Comparison of ENCODE assay signal across 12 cellular contexts in genomic region chr20:63148696-63149095, GRCh38.
DNase-seq lines count a peak whose midpoint lies in the region; ATAC-seq, FAIRE-seq and TF ChIP-seq lines count a peak whose summit lies in the region.
"Had no signal": no experiment of that assay in that cellular context is flagged by ENCODE, and none has a peak within 500 bp of the region (broad histone marks: within the 10 kb centered on the region; RNA-seq: fewer than 3 reads in every experiment).

No MANE protein-coding gene starts in this region.

- H3K4me1 ChIP-seq in BLaER1 treated with 17β-estradiol and CSF1 and Interleukin-3, amounts not matched to agents 10 nM and 100 nM, result peaks cover 51 to 58% (median 56%) of the 10 kb centered on the region in 10 experiments
- H3K4me1 ChIP-seq in astrocyte (ENCODE audit: insufficient read depth, low read length) (no peaks in the 10 kb centered on the region), lower lobe of right lung (no peaks in the 10 kb centered on the region), aorta (ENCODE audit: control insufficient read depth in 1 of 2, insufficient read depth in 2 of 2, low read length in 2 of 2) (no peaks in the 10 kb centered on the region), Karpas-422 (ENCODE audit: low read length) (no peaks in the 10 kb centered on the region)

- no peaks in the 10 kb centered on the region for H3K9me2 ChIP-seq in Karpas-422 (replicated peaks; ENCODE audit: insufficient read depth, low read length)

- peak overlapping the region in 4 of 10 experiments; percentile 6 to 58 (median 25); a peak in 5 of 20 replicates for H3K4me3 ChIP-seq in BLaER1 treated with 17β-estradiol and CSF1 and Interleukin-3, amounts not matched to agents 10 nM and 100 nM
- H3K4me3 ChIP-seq in astrocyte (ENCODE audit: insufficient read depth, low read depth, low read length), result no peak overlapping the region
- H3K4me3 ChIP-seq in lower lobe of right lung, result no peak overlapping the region
- no peak overlapping the region for H3K4me3 ChIP-seq in aorta (ENCODE audit: low read length in 2 of 2)
- no peak overlapping the region for H3K4me3 ChIP-seq in Karpas-422 (ENCODE audit: low read length)
- H3K4me3 ChIP-seq: A549, GM23338 had no signal

- no peak for FAIRE-seq in astrocyte (lab: Jason Lieb, UNC)
- FAIRE-seq: A549, GM18507 had no signal

- no peak overlapping the region for H2AFZ ChIP-seq in astrocyte (ENCODE audit: low read depth, low read length)
- H2AFZ ChIP-seq in Karpas-422 (ENCODE audit: low read length), result no peak overlapping the region
- H2AFZ ChIP-seq: GM23338 had no signal

- H3K79me2 ChIP-seq in astrocyte (ENCODE audit: insufficient read depth, low read length) (no peaks in the 10 kb centered on the region), Karpas-422 (ENCODE audit: low read length) (no peaks in the 10 kb centered on the region)

- H3K9me3 Mint-ChIP-seq in astrocyte (ENCODE audit: unreplicated experiment), result peaks cover 3% of the 10 kb centered on the region
- H3K9me3 Mint-ChIP-seq in stimulated activated memory B cell treated with anti-CD40 and anti-IgM and Interleukin-4, amounts not matched to agents 10 μg/mL and 1 μg/mL and 100 μg/mL, for 72 hours, result peaks cover 17% of the 10 kb centered on the region

- H3K4me1 Mint-ChIP-seq in astrocyte (ENCODE audit: low read depth, unreplicated experiment), result peaks cover 10% of the 10 kb centered on the region
- no peaks in the 10 kb centered on the region for H3K4me1 Mint-ChIP-seq in stimulated activated memory B cell treated with anti-CD40 and anti-IgM and Interleukin-4, amounts not matched to agents 10 μg/mL and 1 μg/mL and 100 μg/mL, for 72 hours
- H3K4me1 Mint-ChIP-seq: CD4-positive, CD25-positive, alpha-beta regulatory T cell had no signal

- H3K9me3 ChIP-seq in BLaER1 treated with 17β-estradiol and CSF1 and Interleukin-3, amounts not matched to agents 10 nM and 100 nM (replicated peaks in 1 of 11), result peaks cover 14 to 42% (median 34%) of the 10 kb centered on the region in 11 experiments
- peaks cover 12% of the 10 kb centered on the region for H3K9me3 ChIP-seq in astrocyte (ENCODE audit: insufficient read depth, low read depth, low read length)
- no peaks in the 10 kb centered on the region for H3K9me3 ChIP-seq in lower lobe of right lung
- peaks cover 4% of the 10 kb centered on the region for H3K9me3 ChIP-seq in aorta (ENCODE audit: control insufficient read depth, low read length)
- no peaks in the 10 kb centered on the region for H3K9me3 ChIP-seq in Karpas-422 (ENCODE audit: low read length)

- peak overlapping the region; percentile 1 for H3K4me3 Mint-ChIP-seq in astrocyte (ENCODE audit: unreplicated experiment)
- H3K4me3 Mint-ChIP-seq in stimulated activated memory B cell treated with anti-CD40 and anti-IgM and Interleukin-4, amounts not matched to agents 10 μg/mL and 1 μg/mL and 100 μg/mL, for 72 hours, result no peak overlapping the region
- H3K4me3 Mint-ChIP-seq: CD4-positive, CD25-positive, alpha-beta regulatory T cell; GM23338 had no signal

- 0 out of 22 replicates have a peak, but pooled peaks cover 0 to 16% (median 0%) of the 10 kb centered on the region in 11 experiments for H3K27me3 ChIP-seq in BLaER1 treated with 17β-estradiol and CSF1 and Interleukin-3, amounts not matched to agents 10 nM and 100 nM
- H3K27me3 ChIP-seq in astrocyte (ENCODE audit: insufficient read depth, low read length) (peaks cover 10% of the 10 kb centered on the region), lower lobe of right lung (ENCODE audit: low read depth) (peaks cover 62% of the 10 kb centered on the region), aorta (ENCODE audit: control insufficient read depth in 1 of 2, insufficient read depth in 2 of 2, low read length in 1 of 2) (no peaks in the 10 kb centered on the region), Karpas-422 (ENCODE audit: low read length) (no peaks in the 10 kb centered on the region)

- intact Hi-C loops in lower lobe of right lung (cut with DNase I) (no loop called here), aorta (cut with DNase I) (no loop called here)

- peaks cover 24% of the 10 kb centered on the region for H3K27me3 Mint-ChIP-seq in astrocyte (ENCODE audit: low read depth, unreplicated experiment)
- H3K27me3 Mint-ChIP-seq in stimulated activated memory B cell treated with anti-CD40 and anti-IgM and Interleukin-4, amounts not matched to agents 10 μg/mL and 1 μg/mL and 100 μg/mL, for 72 hours, result peaks cover 84% of the 10 kb centered on the region

- ATAC-seq in lower lobe of right lung, result no peak
- no peak for ATAC-seq in aorta (ENCODE audit: low FRiP score)
- no peak for ATAC-seq in stimulated activated memory B cell treated with anti-CD40 and anti-IgM and Interleukin-4, amounts not matched to agents 10 μg/mL and 1 μg/mL and 100 μg/mL, for 72 hours
- ATAC-seq: A549, GM23338 had no signal

- no peaks in the 10 kb centered on the region; a peak in 1 of 22 replicates for H4K20me1 ChIP-seq in BLaER1 treated with 17β-estradiol and CSF1 and Interleukin-3, amounts not matched to agents 10 nM and 100 nM
- no peaks in the 10 kb centered on the region for H4K20me1 ChIP-seq in astrocyte (ENCODE audit: insufficient read depth, low read length)
- no peaks in the 10 kb centered on the region for H4K20me1 ChIP-seq in Karpas-422 (ENCODE audit: insufficient read depth, low read depth, low read length)

- H3K36me3 Mint-ChIP-seq in astrocyte (ENCODE audit: low read depth, unreplicated experiment), result no peaks in the 10 kb centered on the region
- peaks cover 8% of the 10 kb centered on the region for H3K36me3 Mint-ChIP-seq in stimulated activated memory B cell treated with anti-CD40 and anti-IgM and Interleukin-4, amounts not matched to agents 10 μg/mL and 1 μg/mL and 100 μg/mL, for 72 hours
- H3K36me3 Mint-ChIP-seq: CD4-positive, CD25-positive, alpha-beta regulatory T cell had no signal

- H3K4me2 ChIP-seq in BLaER1 treated with 17β-estradiol and CSF1 and Interleukin-3, amounts not matched to agents 10 nM and 100 nM, result peak overlapping the region; percentile 79 to 100 (median 97)
- no peak overlapping the region for H3K4me2 ChIP-seq in astrocyte (ENCODE audit: low read length)
- H3K4me2 ChIP-seq in Karpas-422 (ENCODE audit: low read depth, low read length, poor library complexity, severe bottlenecking), result no peak overlapping the region
- H3K4me2 ChIP-seq: A549, GM23338 had no signal

- DNase-seq in astrocyte (ENCODE audit: low read depth), result no peak
- DNase-seq in lower lobe of right lung, result peak; percentile 18
- DNase-seq in aorta, result peak; percentile 18 to 31
- DNase-seq in activated T-cell treated with anti-CD3 and anti-CD28 coated beads, Interleukin-2, amount 50 U/mL, for 48 hours, result no peak
- DNase-seq in Karpas-422, result no peak
- DNase-seq: CD4-positive, CD25-positive, alpha-beta regulatory T cell; H7 had no signal

- WGBS in aorta, 2 donors, result 90 to 91% methylated on average over 11 of the region's 11 CpGs

- H3K36me3 ChIP-seq in BLaER1 treated with 17β-estradiol and CSF1 and Interleukin-3, amounts not matched to agents 10 nM and 100 nM, result peaks cover 0 to 5% (median 0%) of the 10 kb centered on the region in 11 experiments; a peak in 1 of 22 replicates
- H3K36me3 ChIP-seq in astrocyte (ENCODE audit: insufficient read depth, low read length) (no peaks in the 10 kb centered on the region), lower lobe of right lung (no peaks in the 10 kb centered on the region), aorta (ENCODE audit: control insufficient read depth in 1 of 2, insufficient read depth in 2 of 2, low read length in 1 of 2) (no peaks in the 10 kb centered on the region), Karpas-422 (ENCODE audit: insufficient read depth, low read length) (no peaks in the 10 kb centered on the region)

- peak overlapping the region in 9 of 11 experiments; percentile 80 to 100 (median 97); a peak in 18 of 22 replicates for H3K27ac ChIP-seq in BLaER1 treated with 17β-estradiol and CSF1 and Interleukin-3, amounts not matched to agents 10 nM and 100 nM
- no peak overlapping the region for H3K27ac ChIP-seq in astrocyte (ENCODE audit: low read depth, low read length)
- no peak overlapping the region for H3K27ac ChIP-seq in lower lobe of right lung
- no peak overlapping the region for H3K27ac ChIP-seq in aorta (ENCODE audit: low read depth in 1 of 2, low read length in 2 of 2)
- no peak overlapping the region for H3K27ac ChIP-seq in Karpas-422 (ENCODE audit: low read length)
- H3K27ac ChIP-seq: A549 had no signal

- TF ChIP-seq CTCF in astrocyte (IDR thresholded peaks at IDR 0.05; ENCODE audit: insufficient read depth, low read depth, low read length) (no peak), lower lobe of right lung (IDR thresholded peaks at IDR 0.05) (no peak)

- H3K9ac ChIP-seq in BLaER1 treated with 17β-estradiol and CSF1 and Interleukin-3, amounts not matched to agents 10 nM and 100 nM, result peak overlapping the region in 8 of 11 experiments; percentile 79 to 97 (median 92); a peak in 15 of 22 replicates
- H3K9ac ChIP-seq in astrocyte (ENCODE audit: low read length) (no peak overlapping the region), Karpas-422 (ENCODE audit: low read length) (no peak overlapping the region)

- H3K27ac Mint-ChIP-seq in astrocyte (ENCODE audit: unreplicated experiment), result no peak overlapping the region
- no peak overlapping the region for H3K27ac Mint-ChIP-seq in stimulated activated memory B cell treated with anti-CD40 and anti-IgM and Interleukin-4, amounts not matched to agents 10 μg/mL and 1 μg/mL and 100 μg/mL, for 72 hours
- H3K27ac Mint-ChIP-seq: CD4-positive, CD25-positive, alpha-beta regulatory T cell; GM23338 had no signal

Comparison
In these comparisons a context has a peak if more than half of its experiments do, and no peak if none do; other contexts are left out.
1. H3K27ac ChIP-seq: peak in BLaER1 treated with 17β-estradiol and CSF1 and Interleukin-3, amounts not matched to agents 10 nM and 100 nM (9 of 11); none in astrocyte (single experiment), lower lobe of right lung (single experiment), aorta (0 of 2) and Karpas-422 (single experiment).
2. H3K4me2 ChIP-seq: peak in BLaER1 treated with 17β-estradiol and CSF1 and Interleukin-3, amounts not matched to agents 10 nM and 100 nM (11 of 11); none in astrocyte (single experiment) and Karpas-422 (single experiment).
3. H3K9ac ChIP-seq: peak in BLaER1 treated with 17β-estradiol and CSF1 and Interleukin-3, amounts not matched to agents 10 nM and 100 nM (8 of 11); none in astrocyte (single experiment) and Karpas-422 (single experiment).
4. DNase-seq: peak in lower lobe of right lung (single experiment) and aorta (2 of 2); none in astrocyte (single experiment), activated T-cell treated with anti-CD3 and anti-CD28 coated beads, Interleukin-2, amount 50 U/mL, for 48 hours (0 of 2) and Karpas-422 (single experiment).